ENCODE assay signal across 8 cellular contexts in the genomic region with DNA sequence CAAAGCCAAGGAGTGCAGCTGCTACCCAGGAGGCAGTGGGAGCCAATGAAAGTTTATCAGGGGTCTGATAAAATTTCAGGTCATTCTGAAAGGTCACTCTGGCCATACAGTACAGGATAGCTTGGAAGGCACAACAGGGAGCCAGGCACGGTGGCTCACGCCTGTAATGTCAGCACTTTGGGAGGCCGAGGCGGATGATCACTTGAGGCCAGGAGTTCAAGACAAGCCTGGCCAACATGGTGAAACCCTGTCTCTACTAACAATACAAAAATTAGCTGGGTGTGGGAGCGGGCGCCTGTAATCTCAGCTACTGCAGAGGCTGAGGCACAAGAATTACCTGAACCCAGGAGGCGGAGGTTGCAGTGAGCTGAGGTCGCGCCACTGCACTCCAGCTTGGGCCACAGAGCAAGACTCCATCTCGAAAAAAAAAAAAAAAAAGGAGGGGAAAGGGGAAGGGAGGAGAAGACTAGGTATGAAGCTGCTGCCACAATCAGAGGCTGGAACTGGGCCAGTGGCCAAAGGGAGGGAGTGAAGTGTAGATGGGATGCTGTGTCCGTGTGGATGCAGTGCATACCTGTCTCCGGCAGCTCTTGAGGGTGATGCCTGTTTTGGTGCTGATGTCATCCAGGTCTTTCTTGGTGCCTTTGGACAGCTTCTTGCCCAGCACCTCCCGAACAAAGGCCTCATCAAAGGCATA. TPM values are rescaled to one million over a fixed set of nuclear protein-coding genes. Genes with fewer than 3 reads are reported as not detected.
DNase-seq lines count a peak whose midpoint lies in the region; ATAC-seq lines count a peak whose summit lies in the region.

No MANE protein-coding gene starts in this region.

- peaks cover 10% of the 10 kb centered on the region for H3K4me1 ChIP-seq in iPS DF 6.9 (ENCODE audit: control insufficient read depth, insufficient read depth, low read length)

- no peak overlapping the region for H3K27ac ChIP-seq in iPS DF 6.9 (ENCODE audit: low read length)

- WGBS in iPS DF 6.9 (ENCODE audit: insufficient coverage, insufficient read length) = no CpG with 5 or more reads among the region's 13 CpGs

- peak overlapping the region; percentile 99 for H3K4me3 Mint-ChIP-seq in T-helper 2 cell treated with Interferon-gamma antibody and Interleukin-4, amounts not matched to agents 5 μg/mL and 100 μg/mL, for 36 hours
- H3K4me3 Mint-ChIP-seq in activated T-helper 2 cell treated with anti-CD3 and anti-CD28 coated beads, Interferon-gamma antibody, Interleukin-2, Interleukin-4, amounts not matched to agents 10 μg/mL and 5 μg/mL and 100 μg/mL, durations not matched to agents 14 hours and 24 hours and 36 hours (ENCODE audit: low read depth) = peak overlapping the region; percentile 98
- H3K4me3 Mint-ChIP-seq in stimulated activated memory B cell treated with anti-CD40 and anti-IgM and Interleukin-4, amounts not matched to agents 10 μg/mL and 1 μg/mL and 100 μg/mL, for 72 hours = peak overlapping the region; percentile 83

- no peak for DNase-seq in T-helper 2 cell treated with Interferon-gamma antibody and Interleukin-4, amounts not matched to agents 5 μg/mL and 100 μg/mL, for 36 hours (ENCODE audit: low spot score)
- DNase-seq in T-helper 2 cell = no peak
- no peak for DNase-seq in activated T-helper 2 cell treated with anti-CD3 and anti-CD28 coated beads, Interferon-gamma antibody, Interleukin-2, Interleukin-4, amounts not matched to agents 10 μg/mL and 5 μg/mL and 100 μg/mL, durations not matched to agents 14 hours and 24 hours and 36 hours (ENCODE audit: low spot score)
- DNase-seq in iPS DF 6.9 (ENCODE audit: low read depth, low spot score) = no peak
- DNase-seq in head of caudate nucleus = no peak
- DNase-seq in effector CD4-positive, alpha-beta T cell = no peak

- H3K4me1 Mint-ChIP-seq in T-helper 2 cell treated with Interferon-gamma antibody and Interleukin-4, amounts not matched to agents 5 μg/mL and 100 μg/mL, for 36 hours (ENCODE audit: low read depth) = peaks cover 38% of the 10 kb centered on the region
- peaks cover 38% of the 10 kb centered on the region for H3K4me1 Mint-ChIP-seq in activated T-helper 2 cell treated with anti-CD3 and anti-CD28 coated beads, Interferon-gamma antibody, Interleukin-2, Interleukin-4, amounts not matched to agents 10 μg/mL and 5 μg/mL and 100 μg/mL, durations not matched to agents 14 hours and 24 hours and 36 hours (ENCODE audit: low read depth)
- peaks cover 66% of the 10 kb centered on the region for H3K4me1 Mint-ChIP-seq in stimulated activated memory B cell treated with anti-CD40 and anti-IgM and Interleukin-4, amounts not matched to agents 10 μg/mL and 1 μg/mL and 100 μg/mL, for 72 hours

- H3K4me3 ChIP-seq in iPS DF 6.9 (ENCODE audit: low read length) = peak overlapping the region; percentile 77; the same call in 1 of the 2 replicates

- intact Hi-C loops in activated T-helper 2 cell treated with anti-CD3 and anti-CD28 coated beads, Interferon-gamma antibody, Interleukin-2, Interleukin-4, amounts not matched to agents 10 μg/mL and 5 μg/mL and 100 μg/mL, durations not matched to agents 14 hours and 24 hours and 36 hours (cut with micrococcal nuclease) = no loop called here
- intact Hi-C loops in head of caudate nucleus (cut with DNase I) = loop anchor here (10.0 kb wide), 1 partner anchor 108 kb away; no protein-coding TSS in a partner anchor

- peaks cover 24% of the 10 kb centered on the region for H3K36me3 ChIP-seq in iPS DF 6.9 (ENCODE audit: control insufficient read depth, insufficient read depth, low read length)

- H3K9me3 ChIP-seq in iPS DF 6.9 (ENCODE audit: control insufficient read depth, insufficient read depth, low read length) = no peaks in the 10 kb centered on the region

- H3K27me3 ChIP-seq in iPS DF 6.9 (ENCODE audit: control insufficient read depth, insufficient read depth, low read length) = peaks cover 5% of the 10 kb centered on the region; the same call in 1 of the 2 replicates

- no peak for ATAC-seq in stimulated activated memory B cell treated with anti-CD40 and anti-IgM and Interleukin-4, amounts not matched to agents 10 μg/mL and 1 μg/mL and 100 μg/mL, for 72 hours
- ATAC-seq in GM18520 (IDR thresholded peaks at IDR 0.05; ENCODE audit: unreplicated experiment) = no peak

- H3K27ac Mint-ChIP-seq in T-helper 2 cell treated with Interferon-gamma antibody and Interleukin-4, amounts not matched to agents 5 μg/mL and 100 μg/mL, for 36 hours = peak overlapping the region; percentile 91
- peak overlapping the region; percentile 92 for H3K27ac Mint-ChIP-seq in activated T-helper 2 cell treated with anti-CD3 and anti-CD28 coated beads, Interferon-gamma antibody, Interleukin-2, Interleukin-4, amounts not matched to agents 10 μg/mL and 5 μg/mL and 100 μg/mL, durations not matched to agents 14 hours and 24 hours and 36 hours
- peak overlapping the region; percentile 92 for H3K27ac Mint-ChIP-seq in stimulated activated memory B cell treated with anti-CD40 and anti-IgM and Interleukin-4, amounts not matched to agents 10 μg/mL and 1 μg/mL and 100 μg/mL, for 72 hours

- no peaks in the 10 kb centered on the region for H3K27me3 Mint-ChIP-seq in T-helper 2 cell treated with Interferon-gamma antibody and Interleukin-4, amounts not matched to agents 5 μg/mL and 100 μg/mL, for 36 hours (ENCODE audit: low read depth)
- H3K27me3 Mint-ChIP-seq in activated T-helper 2 cell treated with anti-CD3 and anti-CD28 coated beads, Interferon-gamma antibody, Interleukin-2, Interleukin-4, amounts not matched to agents 10 μg/mL and 5 μg/mL and 100 μg/mL, durations not matched to agents 14 hours and 24 hours and 36 hours (ENCODE audit: low read depth) = no peaks in the 10 kb centered on the region
- H3K27me3 Mint-ChIP-seq in stimulated activated memory B cell treated with anti-CD40 and anti-IgM and Interleukin-4, amounts not matched to agents 10 μg/mL and 1 μg/mL and 100 μg/mL, for 72 hours = no peaks in the 10 kb centered on the region

- H3K9me3 Mint-ChIP-seq in T-helper 2 cell treated with Interferon-gamma antibody and Interleukin-4, amounts not matched to agents 5 μg/mL and 100 μg/mL, for 36 hours = no peaks in the 10 kb centered on the region
- no peaks in the 10 kb centered on the region for H3K9me3 Mint-ChIP-seq in activated T-helper 2 cell treated with anti-CD3 and anti-CD28 coated beads, Interferon-gamma antibody, Interleukin-2, Interleukin-4, amounts not matched to agents 10 μg/mL and 5 μg/mL and 100 μg/mL, durations not matched to agents 14 hours and 24 hours and 36 hours
- H3K9me3 Mint-ChIP-seq in stimulated activated memory B cell treated with anti-CD40 and anti-IgM and Interleukin-4, amounts not matched to agents 10 μg/mL and 1 μg/mL and 100 μg/mL, for 72 hours = no peaks in the 10 kb centered on the region

- peaks cover 39% of the 10 kb centered on the region for H3K36me3 Mint-ChIP-seq in T-helper 2 cell treated with Interferon-gamma antibody and Interleukin-4, amounts not matched to agents 5 μg/mL and 100 μg/mL, for 36 hours (ENCODE audit: low read depth)
- H3K36me3 Mint-ChIP-seq in activated T-helper 2 cell treated with anti-CD3 and anti-CD28 coated beads, Interferon-gamma antibody, Interleukin-2, Interleukin-4, amounts not matched to agents 10 μg/mL and 5 μg/mL and 100 μg/mL, durations not matched to agents 14 hours and 24 hours and 36 hours (ENCODE audit: low read depth) = peaks cover 57% of the 10 kb centered on the region
- H3K36me3 Mint-ChIP-seq in stimulated activated memory B cell treated with anti-CD40 and anti-IgM and Interleukin-4, amounts not matched to agents 10 μg/mL and 1 μg/mL and 100 μg/mL, for 72 hours = peaks cover 28% of the 10 kb centered on the region

RNA-seq across cellular contexts. Expression of a gene that starts 1.1 kb away (rescaled TPM):
- 95.4 and 99.8 TPM in 2 replicates for total RNA-seq in activated T-helper 2 cell treated with anti-CD3 and anti-CD28 coated beads, Interferon-gamma antibody, Interleukin-2, Interleukin-4, amounts not matched to agents 10 μg/mL and 5 μg/mL and 100 μg/mL, durations not matched to agents 14 hours and 24 hours and 36 hours

RNA-seq across cellular contexts. Expression of a gene that starts 3.3 kb away (rescaled TPM):
- 53.2 and 55.2 TPM in 2 replicates for total RNA-seq in activated T-helper 2 cell treated with anti-CD3 and anti-CD28 coated beads, Interferon-gamma antibody, Interleukin-2, Interleukin-4, amounts not matched to agents 10 μg/mL and 5 μg/mL and 100 μg/mL, durations not matched to agents 14 hours and 24 hours and 36 hours

RNA-seq across cellular contexts. Expression of a gene that starts 7.5 kb away (rescaled TPM):
- 10.0 and 10.3 TPM in 2 replicates for total RNA-seq in activated T-helper 2 cell treated with anti-CD3 and anti-CD28 coated beads, Interferon-gamma antibody, Interleukin-2, Interleukin-4, amounts not matched to agents 10 μg/mL and 5 μg/mL and 100 μg/mL, durations not matched to agents 14 hours and 24 hours and 36 hours

RNA-seq across cellular contexts. Expression of a gene that starts 13.0 kb away (rescaled TPM):
- 24.0 and 25.9 TPM in 2 replicates for total RNA-seq in activated T-helper 2 cell treated with anti-CD3 and anti-CD28 coated beads, Interferon-gamma antibody, Interleukin-2, Interleukin-4, amounts not matched to agents 10 μg/mL and 5 μg/mL and 100 μg/mL, durations not matched to agents 14 hours and 24 hours and 36 hours

RNA-seq across cellular contexts. Expression of a gene that starts 14.6 kb away (rescaled TPM):
- total RNA-seq in activated T-helper 2 cell treated with anti-CD3 and anti-CD28 coated beads, Interferon-gamma antibody, Interleukin-2, Interleukin-4, amounts not matched to agents 10 μg/mL and 5 μg/mL and 100 μg/mL, durations not matched to agents 14 hours and 24 hours and 36 hours = 8.8 and 9.2 TPM in 2 replicates
